ENCODE assay signal across 1 cellular context in genomic region chr16:88338111-88338510, GRCh38.
TF ChIP-seq lines count a peak whose summit lies in the region.

No MANE protein-coding gene starts in this region.

TF ChIP-seq in WTC11, 78 proteins besides CTCF, POLR2A, EP300 and RAD21 (continued from another document):
- no peak for TF ChIP-seq RELA (CRISPR knock-in tag; IDR thresholded peaks at IDR 0.05; ENCODE audit: borderline replicate concordance)
- TF ChIP-seq ZNF532 (CRISPR knock-in tag; IDR thresholded peaks at IDR 0.05; ENCODE audit: borderline replicate concordance) = no peak
- no peak for TF ChIP-seq SMAD3 (CRISPR knock-in tag; IDR thresholded peaks at IDR 0.05; ENCODE audit: borderline replicate concordance)
- no peak for TF ChIP-seq ERG (CRISPR knock-in tag; IDR thresholded peaks at IDR 0.05)
- no peak for TF ChIP-seq NFE2L1 (CRISPR knock-in tag; IDR thresholded peaks at IDR 0.05)
- no peak for TF ChIP-seq NR3C1 (CRISPR knock-in tag; conservative IDR thresholded peaks at IDR 0.05; ENCODE audit: low read depth)
- no peak for TF ChIP-seq CBFB (CRISPR knock-in tag; IDR thresholded peaks at IDR 0.05; ENCODE audit: low read depth)
- TF ChIP-seq ZNF138 (CRISPR knock-in tag; conservative IDR thresholded peaks at IDR 0.05) = no peak
- no peak for TF ChIP-seq ZNF423 (CRISPR knock-in tag; IDR thresholded peaks at IDR 0.05)
- no peak for TF ChIP-seq MYBL2 (CRISPR knock-in tag; IDR thresholded peaks at IDR 0.05)
